Comparison of ENCODE assay signal across 9 cellular contexts in genomic region chr12:27142102-27142721, GRCh38. TPM values are rescaled to one million over a fixed set of nuclear protein-coding genes. Genes with fewer than 3 reads are reported as not detected.
DNase-seq lines count a peak whose midpoint lies in the region; ATAC-seq, FAIRE-seq and TF ChIP-seq lines count a peak whose summit lies in the region.
"Had no signal": no experiment of that assay in that cellular context is flagged by ENCODE, and none has a peak within 500 bp of the region (broad histone marks: within the 10 kb centered on the region; RNA-seq: fewer than 3 reads in every experiment).

No MANE protein-coding gene starts in this region.

- H3K27me3 Mint-ChIP-seq in CD4-positive, alpha-beta memory T cell, result no peaks in the 10 kb centered on the region
- H3K27me3 Mint-ChIP-seq in naive thymus-derived CD4-positive, alpha-beta T cell, result peaks cover 0 to 5% (median 0%) of the 10 kb centered on the region in 5 donors
- peaks cover 3% of the 10 kb centered on the region for H3K27me3 Mint-ChIP-seq in type B pancreatic cell

- DNase-seq in CD4-positive, alpha-beta memory T cell, result peak in 4 of 5 donors; percentile 31 to 46 (median 36)
- DNase-seq in HAP-1 (ENCODE audit: low spot score in 2 of 2) (peak; percentile 73 to 82), NCI-H460 (ENCODE audit: extremely low read depth, low read depth) (peak; percentile 72), type B pancreatic cell (ENCODE audit: extremely low spot score, unreplicated experiment) (no peak), GM12892 (ENCODE audit: insufficient read length) (no peak)
- DNase-seq in activated CD4-positive, alpha-beta T cell treated with anti-CD3 and anti-CD28 coated beads, Interleukin-2, amount 50 U/mL, for 1 hour, result peak; percentile 19
- DNase-seq in naive thymus-derived CD4-positive, alpha-beta T cell, result peak in 7 of 9 donors; percentile 7 to 32 (median 15)

- peaks cover 4 to 14% (median 9%) of the 10 kb centered on the region in 4 donors for H3K4me1 Mint-ChIP-seq in CD4-positive, alpha-beta memory T cell
- H3K4me1 Mint-ChIP-seq in naive thymus-derived CD4-positive, alpha-beta T cell, result peaks cover 1 to 30% (median 11%) of the 10 kb centered on the region in 7 donors
- no peaks in the 10 kb centered on the region for H3K4me1 Mint-ChIP-seq in type B pancreatic cell (ENCODE audit: unreplicated experiment)

- H3K36me3 ChIP-seq in CD4-positive, alpha-beta memory T cell (ENCODE audit: insufficient read depth, low read length), result no peaks in the 10 kb centered on the region
- H3K36me3 ChIP-seq in HAP-1 (replicated peaks), result no peaks in the 10 kb centered on the region
- H3K36me3 ChIP-seq in naive thymus-derived CD4-positive, alpha-beta T cell (ENCODE audit: control insufficient read depth in 2 of 3, insufficient read depth in 3 of 3, low read length in 3 of 3), result no peaks in the 10 kb centered on the region

- peaks cover 9% of the 10 kb centered on the region for H3K4me1 ChIP-seq in CD4-positive, alpha-beta memory T cell (ENCODE audit: insufficient read depth, low read length)
- H3K4me1 ChIP-seq in HAP-1, result no peaks in the 10 kb centered on the region
- H3K4me1 ChIP-seq in naive thymus-derived CD4-positive, alpha-beta T cell (ENCODE audit: control insufficient read depth in 2 of 2, insufficient read depth in 2 of 2, low read length in 2 of 2), result no peaks in the 10 kb centered on the region

- peak; percentile 90 for TF ChIP-seq CTCF in type B pancreatic cell (conservative IDR thresholded peaks at IDR 0.05)

- intact Hi-C loops in CD4-positive, alpha-beta memory T cell (cut with micrococcal nuclease), result loop anchor here (1.0 to 5.0 kb wide), 4 partner anchors 95 to 289 kb away; partner anchors contain the start of gene TM7SF3
- intact Hi-C loops in naive thymus-derived CD4-positive, alpha-beta T cell (cut with micrococcal nuclease), result loop anchor here (1.0 to 10.0 kb wide), 12 partner anchors 67 to 1045 kb away; partner anchors contain the start of genes STK38L (in 2 of the 2), FGFR1OP2 (in 1 of the 2), INTS13 (in 1 of the 2) and ITPR2 (in 1 of the 2)

- POLR2A ChIA-PET in CD4-positive, alpha-beta memory T cell (lab: Charles Lee; ENCODE audit: partially characterized antibody), result no interaction called here
- POLR2A ChIA-PET in naive thymus-derived CD4-positive, alpha-beta T cell (lab: Charles Lee), result interaction anchor here (0.7 kb wide), 1 partner anchor 19 kb away, joined by 3 read pairs; no protein-coding TSS in a partner anchor

- H3K27ac ChIP-seq in CD4-positive, alpha-beta memory T cell (ENCODE audit: low read depth, low read length), result no peak overlapping the region
- H3K27ac ChIP-seq in naive thymus-derived CD4-positive, alpha-beta T cell (ENCODE audit: low read depth, low read length), result no peak overlapping the region

- H3K4me3 ChIP-seq in CD4-positive, alpha-beta memory T cell (ENCODE audit: low read length in 2 of 2), result no peak overlapping the region
- no peak overlapping the region for H3K4me3 ChIP-seq in HAP-1
- no peak overlapping the region for H3K4me3 ChIP-seq in naive thymus-derived CD4-positive, alpha-beta T cell (ENCODE audit: low read length)

- no peaks in the 10 kb centered on the region for H3K27me3 ChIP-seq in CD4-positive, alpha-beta memory T cell (ENCODE audit: insufficient read depth, low read length)
- H3K27me3 ChIP-seq in HAP-1 (ENCODE audit: low read depth), result no peaks in the 10 kb centered on the region
- H3K27me3 ChIP-seq in naive thymus-derived CD4-positive, alpha-beta T cell (ENCODE audit: control insufficient read depth in 2 of 2, insufficient read depth in 2 of 2, low read length in 2 of 2), result no peaks in the 10 kb centered on the region

- in situ Hi-C loops in HAP-1 (cut with MboI; ENCODE audit: low sequenced_read_pairs), result no loop called here

- ATAC-seq in esophagus mucosa, result peak; percentile 78
- peak; percentile 80 for ATAC-seq in naive thymus-derived CD4-positive, alpha-beta T cell

- no peaks in the 10 kb centered on the region for H3K36me3 Mint-ChIP-seq in CD4-positive, alpha-beta memory T cell
- H3K36me3 Mint-ChIP-seq in naive thymus-derived CD4-positive, alpha-beta T cell, result peaks cover 0 to 3% (median 0%) of the 10 kb centered on the region in 5 donors
- no peaks in the 10 kb centered on the region for H3K36me3 Mint-ChIP-seq in type B pancreatic cell

- no peak for FAIRE-seq in GM12892 (lab: Jason Lieb, UNC)

- CTCF ChIA-PET in CD4-positive, alpha-beta memory T cell (lab: Charles Lee; ENCODE audit: partially characterized antibody), result interaction anchor here (0.7 to 3.3 kb wide), 8 partner anchors 10 to 164 kb away, joined by 3 to 13 read pairs (median 3); partner anchors contain the start of gene TM7SF3
- CTCF ChIA-PET in naive thymus-derived CD4-positive, alpha-beta T cell (lab: Charles Lee), result interaction anchor here (0.9 kb wide), 2 partner anchors 118 to 126 kb away, joined by 4 to 5 read pairs; no protein-coding TSS in a partner anchor

- H3K9me3 ChIP-seq in CD4-positive, alpha-beta memory T cell (ENCODE audit: control insufficient read depth in 1 of 2, low read length in 2 of 2), result no peaks in the 10 kb centered on the region
- no peaks in the 10 kb centered on the region for H3K9me3 ChIP-seq in HAP-1
- no peaks in the 10 kb centered on the region for H3K9me3 ChIP-seq in naive thymus-derived CD4-positive, alpha-beta T cell (ENCODE audit: control insufficient read depth in 2 of 3, low read length in 3 of 3)

- peak overlapping the region in 3 of 8 donors; percentile 33 to 46 (median 35) for H3K4me3 Mint-ChIP-seq in CD4-positive, alpha-beta memory T cell
- no peak overlapping the region for H3K4me3 Mint-ChIP-seq in naive thymus-derived CD4-positive, alpha-beta T cell
- no peak overlapping the region for H3K4me3 Mint-ChIP-seq in type B pancreatic cell

- TF ChIP-seq POLR2A in GM12892 (IDR thresholded peaks at IDR 0.05; ENCODE audit: low read depth, low read length), result no peak

- peaks cover 0 to 2% (median 0%) of the 10 kb centered on the region in 8 donors for H3K9me3 Mint-ChIP-seq in CD4-positive, alpha-beta memory T cell
- peaks cover 0 to 3% (median 0%) of the 10 kb centered on the region in 11 donors for H3K9me3 Mint-ChIP-seq in naive thymus-derived CD4-positive, alpha-beta T cell
- H3K9me3 Mint-ChIP-seq in type B pancreatic cell, result no peaks in the 10 kb centered on the region

- H3K27ac Mint-ChIP-seq in CD4-positive, alpha-beta memory T cell, result no peak overlapping the region
- H3K27ac Mint-ChIP-seq in naive thymus-derived CD4-positive, alpha-beta T cell, result no peak overlapping the region
- H3K27ac Mint-ChIP-seq in type B pancreatic cell, result no peak overlapping the region

RNA-seq across cellular contexts. Expression of gene C12orf71, which starts 59.8 kb away (rescaled TPM):
- total RNA-seq in CD4-positive, alpha-beta memory T cell, result not detected
- polyA plus RNA-seq in CD4-positive, alpha-beta memory T cell, result not detected
- not detected in 2 replicates for total RNA-seq in NCI-H460 (2014; rRNA removed; shearing (Covaris generic))
- not detected in 2 replicates for polyA plus RNA-seq in NCI-H460 (2014; cell fraction: nucleus; rRNA removed)
- total RNA-seq in esophagus mucosa (not detected), type B pancreatic cell (ENCODE audit: low replicate concordance) (not detected in 2 replicates)
- total RNA-seq in naive thymus-derived CD4-positive, alpha-beta T cell, result not detected
- polyA plus RNA-seq in naive thymus-derived CD4-positive, alpha-beta T cell, result not detected
- 0.49 TPM for polyA plus RNA-seq in GM12892 (2012; ENCODE audit: missing spikeins)
- total RNA-seq: T-helper 2 cell treated with Interferon-gamma antibody and Interleukin-4, amounts not matched to agents 100 ng/mL and 5 ng/mL, for 36 hours had no signal

Comparison
In these comparisons a context has a peak if more than half of its experiments do, and no peak if none do; other contexts are left out.
1. DNase-seq: peak in CD4-positive, alpha-beta memory T cell (4 of 5), HAP-1 (2 of 2), NCI-H460 (single experiment), activated CD4-positive, alpha-beta T cell treated with anti-CD3 and anti-CD28 coated beads, Interleukin-2, amount 50 U/mL, for 1 hour (single experiment) and naive thymus-derived CD4-positive, alpha-beta T cell (7 of 9); none in type B pancreatic cell (single experiment) and GM12892 (single experiment).